Comparison of ENCODE assay signal across 1 cellular context in genomic region chr6:34584694-34585093, GRCh38.
TF ChIP-seq lines count a peak whose summit lies in the region.

No MANE protein-coding gene starts in this region.

TF ChIP-seq in HepG2, 621 proteins besides CTCF, POLR2A, EP300 and RAD21:
- no peak for TF ChIP-seq GZF1 (CRISPR knock-in tag; IDR thresholded peaks at IDR 0.05)
